Comparison of ENCODE assay signal across 20 cellular contexts in the genomic region with DNA sequence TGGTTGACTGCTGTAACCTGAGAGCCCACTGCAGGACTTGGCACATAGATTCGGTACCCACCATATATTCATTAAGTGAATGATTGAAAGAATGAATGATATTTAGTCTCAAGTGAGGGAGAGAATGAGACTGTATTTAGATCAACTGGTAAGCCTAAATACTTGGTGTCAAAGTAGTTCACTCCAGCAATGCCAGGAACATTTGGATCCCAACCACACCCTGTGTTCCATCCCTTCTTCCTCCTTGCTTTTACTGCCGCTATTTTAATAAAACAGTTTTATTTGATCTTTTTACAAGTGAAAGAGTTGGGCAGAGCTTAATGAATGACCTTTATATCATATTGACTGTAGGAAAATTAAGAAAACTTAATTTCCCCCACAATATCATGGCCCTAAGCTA.
"Had no signal": no experiment of that assay in that cellular context is flagged by ENCODE, and none has a peak within 500 bp of the region (broad histone marks: within the 10 kb centered on the region; RNA-seq: fewer than 3 reads in every experiment).

No MANE protein-coding gene starts in this region.

- H3K9ac ChIP-seq: parathyroid adenoma had no signal

- H2AFZ ChIP-seq: parathyroid adenoma had no signal

- H3K36me3 Mint-ChIP-seq: natural killer cell had no signal

- H3K9me3 ChIP-seq: esophagus muscularis mucosa, upper lobe of right lung had no signal

- H3K4me3 ChIP-seq: esophagus muscularis mucosa, upper lobe of right lung had no signal

- H3K27me3 ChIP-seq: esophagus muscularis mucosa, upper lobe of right lung had no signal

- H3K4me3 Mint-ChIP-seq: activated CD4-positive, alpha-beta T cell treated with anti-CD3 and anti-CD28 coated beads, Interleukin-2, amount 10 ng/mL, durations not matched to agents 7 days and 5 days; natural killer cell; stimulated activated naive CD8-positive, alpha-beta T cell treated with anti-CD3 and anti-CD28 coated beads, Interleukin-15, amount 100 ng/mL, for 72 hours had no signal

- H3K27ac ChIP-seq: esophagus muscularis mucosa, parathyroid adenoma, upper lobe of right lung had no signal

- FAIRE-seq: endothelial cell of umbilical vein, small intestine had no signal

- H3K79me2 ChIP-seq: parathyroid adenoma had no signal

- ATAC-seq: natural killer cell; stimulated activated naive CD8-positive, alpha-beta T cell treated with anti-CD3 and anti-CD28 coated beads, Interleukin-15, amount 100 ng/mL, for 72 hours; upper lobe of right lung had no signal

- H3K27ac Mint-ChIP-seq: activated CD4-positive, alpha-beta T cell treated with anti-CD3 and anti-CD28 coated beads, Interleukin-2, amount 10 ng/mL, durations not matched to agents 7 days and 5 days; natural killer cell; stimulated activated naive CD8-positive, alpha-beta T cell treated with anti-CD3 and anti-CD28 coated beads, Interleukin-15, amount 100 ng/mL, for 72 hours had no signal

- H3K36me3 ChIP-seq: esophagus muscularis mucosa, upper lobe of right lung had no signal

- DNase-seq: activated CD4-positive, alpha-beta T cell treated with anti-CD3 and anti-CD28 coated beads, Interleukin-2, amount 10 ng/mL, durations not matched to agents 7 days and 5 days; activated CD8-positive, alpha-beta memory T cell treated with anti-CD3 and anti-CD28 coated beads for 24 hours; activated CD8-positive, alpha-beta memory T cell treated with anti-CD3 and anti-CD28 coated beads, Interleukin-2, amount 50 U/mL, for 48 hours; activated effector memory CD4-positive, alpha-beta T cell treated with anti-CD3 and anti-CD28 coated beads, Interleukin-2, amount 50 U/mL, for 16 hours; activated naive CD4-positive, alpha-beta T cell treated with anti-CD3 and anti-CD28 coated beads, Interleukin-2, amount 50 U/mL, for 16 hours; activated T-cell treated with anti-CD3 and anti-CD28 coated beads, Interleukin-2, amount 50 U/mL, for 48 hours; aorta; effector CD8-positive, alpha-beta T cell; mesenchymal stem cell; natural killer cell; small intestine; stimulated activated CD4-positive, alpha-beta T cell treated with anti-CD3 and anti-CD28 coated beads, Interleukin-15, amount 100 ng/mL, for 24 hours; stimulated activated CD4-positive, alpha-beta T cell treated with anti-CD3 and anti-CD28 coated beads, Interleukin-4, amount 100 ng/mL, for 1 hour; stimulated activated naive CD8-positive, alpha-beta T cell treated with anti-CD3 and anti-CD28 coated beads, Interleukin-15, amount 100 ng/mL, for 72 hours; T-helper 1 cell; T-helper 9 cell; upper lobe of right lung had no signal

- H3K9me3 Mint-ChIP-seq: natural killer cell had no signal

- H3K4me1 ChIP-seq: parathyroid adenoma, upper lobe of right lung had no signal

- H3K27me3 Mint-ChIP-seq: activated CD4-positive, alpha-beta T cell treated with anti-CD3 and anti-CD28 coated beads, Interleukin-2, amount 10 ng/mL, durations not matched to agents 7 days and 5 days; stimulated activated naive CD8-positive, alpha-beta T cell treated with anti-CD3 and anti-CD28 coated beads, Interleukin-15, amount 100 ng/mL, for 72 hours had no signal
